ENCODE assay signal across 1 cellular context in genomic region chr2:119480718-119481142, GRCh38.
TF ChIP-seq lines count a peak whose summit lies in the region.

No MANE protein-coding gene starts in this region.

TF ChIP-seq in K562, 482 proteins besides CTCF, POLR2A, EP300 and RAD21 (continues in another document):
- no peak for TF ChIP-seq CREB3L1 (IDR thresholded peaks at IDR 0.05; ENCODE audit: borderline replicate concordance, low read depth)
- no peak for TF ChIP-seq ETS1 (conservative IDR thresholded peaks at IDR 0.05; ENCODE audit: control insufficient read depth, low read depth, low read length)
- TF ChIP-seq GTF3C2 (IDR thresholded peaks at IDR 0.05; ENCODE audit: borderline replicate concordance, extremely low read depth, insufficient read length): no peak
- TF ChIP-seq GMEB1 (CRISPR knock-in tag; IDR thresholded peaks at IDR 0.05): no peak
- TF ChIP-seq TEAD1 (CRISPR knock-in tag; IDR thresholded peaks at IDR 0.05): no peak
- TF ChIP-seq CAMTA2 (CRISPR knock-in tag; conservative IDR thresholded peaks at IDR 0.05): no peak
- TF ChIP-seq SRF (CRISPR knock-in tag; IDR thresholded peaks at IDR 0.05): no peak
- TF ChIP-seq ZNF134 (CRISPR knock-in tag; conservative IDR thresholded peaks at IDR 0.05): no peak
- TF ChIP-seq CREBBP (IDR thresholded peaks at IDR 0.05; ENCODE audit: low read depth, low read length): no peak
- no peak for TF ChIP-seq TFE3 (CRISPR knock-in tag; IDR thresholded peaks at IDR 0.05)
- no peak for TF ChIP-seq CCNT2 (IDR thresholded peaks at IDR 0.05; ENCODE audit: borderline replicate concordance, extremely low read depth, insufficient read length, low read depth, low read length)
- no peak for TF ChIP-seq HBP1 (CRISPR knock-in tag; IDR thresholded peaks at IDR 0.05)
- no peak for TF ChIP-seq HMG20B (CRISPR knock-in tag; IDR thresholded peaks at IDR 0.05)
- no peak for TF ChIP-seq ELK1 (CRISPR knock-in tag; IDR thresholded peaks at IDR 0.05)
- no peak for TF ChIP-seq NR3C1 (CRISPR knock-in tag; IDR thresholded peaks at IDR 0.05)
- no peak for TF ChIP-seq THRA (IDR thresholded peaks at IDR 0.05)
- no peak for TF ChIP-seq CHD7 (IDR thresholded peaks at IDR 0.05; ENCODE audit: low read depth, low read length)
- TF ChIP-seq ZNF263 (CRISPR knock-in tag; IDR thresholded peaks at IDR 0.05; ENCODE audit: borderline replicate concordance): 0 out of 2 replicates have a peak, but pooled peaks have one; percentile 49
- no peak for TF ChIP-seq ZNF253 (CRISPR knock-in tag; conservative IDR thresholded peaks at IDR 0.05)
- peak; percentile 74; the same call in 1 of the 2 replicates for TF ChIP-seq TFAP4 (CRISPR knock-in tag; IDR thresholded peaks at IDR 0.05; ENCODE audit: borderline replicate concordance)
- no peak for TF ChIP-seq ZNF347 (CRISPR knock-in tag; IDR thresholded peaks at IDR 0.05; ENCODE audit: low read depth)
- no peak for TF ChIP-seq ZNF699 (CRISPR knock-in tag; IDR thresholded peaks at IDR 0.05; ENCODE audit: insufficient replicate concordance)
- no peak for TF ChIP-seq EGR1 (conservative IDR thresholded peaks at IDR 0.05)
- TF ChIP-seq E2F3 (CRISPR knock-in tag; IDR thresholded peaks at IDR 0.05): 0 out of 2 replicates have a peak, but pooled peaks have one; percentile 18
- TF ChIP-seq DDX20 (tag; IDR thresholded peaks at IDR 0.05; ENCODE audit: low read depth): no peak
